ENCODE assay signal across 1 cellular context in the genomic region with DNA sequence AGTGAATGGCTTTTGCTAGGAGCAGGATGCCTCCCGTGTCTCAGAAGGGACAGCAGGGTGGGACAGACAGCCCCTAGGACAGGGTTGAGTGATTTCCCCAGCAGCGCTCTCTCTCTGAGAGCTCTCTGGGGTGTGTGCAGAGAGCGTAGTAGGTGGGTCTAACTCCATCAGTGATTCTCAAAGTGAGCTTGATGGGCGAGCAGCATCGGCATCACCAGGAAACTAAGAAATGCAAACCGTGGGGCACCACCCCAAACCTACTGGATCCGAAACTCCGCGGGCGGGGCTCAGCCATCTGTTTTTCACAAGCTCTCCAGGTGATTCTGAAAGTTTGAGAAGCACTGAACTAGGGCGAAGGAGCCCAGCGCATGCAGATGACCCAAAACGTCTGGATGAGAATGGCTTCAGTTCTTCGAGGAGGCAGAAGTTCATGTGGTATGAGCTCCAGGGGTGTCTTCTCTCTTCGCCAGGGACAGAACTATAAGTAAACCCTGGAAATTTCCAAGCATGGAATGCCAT.
TF ChIP-seq lines count a peak whose summit lies in the region.

No MANE protein-coding gene starts in this region.

TF ChIP-seq in endothelial cell of umbilical vein, 7 proteins besides CTCF, POLR2A, EP300 and RAD21:
- TF ChIP-seq GATA2 (IDR thresholded peaks at IDR 0.05; ENCODE audit: insufficient read depth, insufficient read length, low read depth, low read length) (no peak), JUN (IDR thresholded peaks at IDR 0.05; ENCODE audit: borderline replicate concordance, insufficient read depth, insufficient read length, low read depth) (no peak), POLR2AphosphoS5 (IDR thresholded peaks at IDR 0.05; ENCODE audit: insufficient read depth, low read depth, low read length) (no peak), FOS (IDR thresholded peaks at IDR 0.05; ENCODE audit: borderline replicate concordance, insufficient read depth, low read length) (no peak), MYC (IDR thresholded peaks at IDR 0.05; ENCODE audit: low read depth, low read length) (no peak), EZH2 (IDR thresholded peaks at IDR 0.05; ENCODE audit: borderline replicate concordance, low read depth, low read length, severe bottlenecking) (no peak)
- TF ChIP-seq, protein P1, sequence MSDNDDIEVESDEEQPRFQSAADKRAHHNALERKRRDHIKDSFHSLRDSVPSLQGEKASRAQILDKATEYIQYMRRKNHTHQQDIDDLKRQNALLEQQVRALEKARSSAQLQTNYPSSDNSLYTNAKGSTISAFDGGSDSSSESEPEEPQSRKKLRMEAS (IDR thresholded peaks at IDR 0.05; ENCODE audit: insufficient read depth, insufficient read length): no peak
